ENCODE assay signal across 9 cellular contexts in genomic region chr7:2353113-2353512, GRCh38. TPM values are rescaled to one million over a fixed set of nuclear protein-coding genes. Genes with fewer than 3 reads are reported as not detected.
DNase-seq lines count a peak whose midpoint lies in the region; ATAC-seq and TF ChIP-seq lines count a peak whose summit lies in the region.
"Had no signal": no experiment of that assay in that cellular context is flagged by ENCODE, and none has a peak within 500 bp of the region (broad histone marks: within the 10 kb centered on the region; RNA-seq: fewer than 3 reads in every experiment).

No MANE protein-coding gene starts in this region.

- H3K36me3 Mint-ChIP-seq in natural killer cell: no peaks in the 10 kb centered on the region

- H3K4me3 ChIP-seq in BLaER1 (peak overlapping the region; percentile 99), choroid plexus epithelial cell (ENCODE audit: low read depth, low read length) (peak overlapping the region; percentile 96)

- ATAC-seq in natural killer cell: no peak
- ATAC-seq in GM21717 (IDR thresholded peaks at IDR 0.05; ENCODE audit: unreplicated experiment): no peak

- peaks cover 33% of the 10 kb centered on the region for H4K20me1 ChIP-seq in BLaER1

- peak overlapping the region; percentile 83 for H3K4me2 ChIP-seq in BLaER1

- no peaks in the 10 kb centered on the region for H3K9me3 Mint-ChIP-seq in natural killer cell
- H3K9me3 Mint-ChIP-seq: dendritic cell treated with granulocyte-macrophage colony-stimulating factor and Interleukin-4, amounts not matched to agents 40 ng/mL and 50 ng/mL, for 4 days had no signal

- peak overlapping the region in 1 of 2 donors; percentile 100 for H3K27ac Mint-ChIP-seq in natural killer cell

- TF ChIP-seq CTCF in choroid plexus epithelial cell (conservative IDR thresholded peaks at IDR 0.05; ENCODE audit: low read depth, low read length) (no peak), natural killer cell (IDR thresholded peaks at IDR 0.05) (no peak)

- peaks cover 27 to 28% of the 10 kb centered on the region in 2 donors for H3K4me1 Mint-ChIP-seq in natural killer cell

- H3K4me3 Mint-ChIP-seq in natural killer cell: peak overlapping the region; percentile 96

- peak overlapping the region; percentile 100 for H3K9ac ChIP-seq in BLaER1

- no peaks in the 10 kb centered on the region for H3K27me3 ChIP-seq in BLaER1

- intact Hi-C loops in natural killer cell (cut with micrococcal nuclease): loop anchor here (5.0 kb wide), 1 partner anchor 49 kb away; the partner anchor contains the start of gene CHST12

- H3K27ac ChIP-seq in BLaER1: peak overlapping the region; percentile 99
- peak overlapping the region; percentile 99 for H3K27ac ChIP-seq in KOPT-K1 (ENCODE audit: low read depth, low read length, poor library complexity, severe bottlenecking)

- H3K36me3 ChIP-seq in BLaER1 (peaks cover 17% of the 10 kb centered on the region), KOPT-K1 (ENCODE audit: insufficient read depth, low read length) (peaks cover 17% of the 10 kb centered on the region)

- no peaks in the 10 kb centered on the region for H3K27me3 Mint-ChIP-seq in natural killer cell (ENCODE audit: low read depth in 2 of 2)
- H3K27me3 Mint-ChIP-seq: dendritic cell treated with granulocyte-macrophage colony-stimulating factor and Interleukin-4, amounts not matched to agents 40 ng/mL and 50 ng/mL, for 4 days had no signal

- H3K9me3 ChIP-seq in BLaER1: no peaks in the 10 kb centered on the region
- no peaks in the 10 kb centered on the region for H3K9me3 ChIP-seq in KOPT-K1 (ENCODE audit: insufficient read depth, low read length, poor library complexity, severe bottlenecking)

- peaks cover 39% of the 10 kb centered on the region for H3K4me1 ChIP-seq in BLaER1

- DNase-seq in choroid plexus epithelial cell (ENCODE audit: low read depth) (no peak), natural killer cell (no peak), NCI-H146 treated with DMSO at 0.1 percent for 48 hours (lab: John Stamatoyannopoulos, UW; ENCODE audit: unreplicated experiment) (no peak), mesenteric fat pad (ENCODE audit: low spot score) (no peak), HuH-7 (ENCODE audit: low spot score) (no peak)

RNA-seq across cellular contexts. Expression of gene EIF3B, which starts 1.5 kb away (rescaled TPM):
- total RNA-seq in natural killer cell (100 to 1,000 TPM; 194 to 219 (median 197) TPM), mesenteric fat pad (150 TPM)

RNA-seq across cellular contexts. Expression of gene SNX8, which starts 38.9 kb away (rescaled TPM):
- 10 to 100 TPM in 2 of 3 donors, 1 to 10 TPM in 1; 8.3 to 15.7 (median 12.6) TPM for total RNA-seq in natural killer cell
- 69.0 TPM for total RNA-seq in mesenteric fat pad

RNA-seq across cellular contexts. Expression of gene CHST12, which starts 50.3 kb away (rescaled TPM):
- total RNA-seq in natural killer cell (100 to 1,000 TPM; 102 to 159 (median 124) TPM), mesenteric fat pad (19.2 TPM)
